Comparison of ENCODE assay signal across 1 cellular context in the genomic region with DNA sequence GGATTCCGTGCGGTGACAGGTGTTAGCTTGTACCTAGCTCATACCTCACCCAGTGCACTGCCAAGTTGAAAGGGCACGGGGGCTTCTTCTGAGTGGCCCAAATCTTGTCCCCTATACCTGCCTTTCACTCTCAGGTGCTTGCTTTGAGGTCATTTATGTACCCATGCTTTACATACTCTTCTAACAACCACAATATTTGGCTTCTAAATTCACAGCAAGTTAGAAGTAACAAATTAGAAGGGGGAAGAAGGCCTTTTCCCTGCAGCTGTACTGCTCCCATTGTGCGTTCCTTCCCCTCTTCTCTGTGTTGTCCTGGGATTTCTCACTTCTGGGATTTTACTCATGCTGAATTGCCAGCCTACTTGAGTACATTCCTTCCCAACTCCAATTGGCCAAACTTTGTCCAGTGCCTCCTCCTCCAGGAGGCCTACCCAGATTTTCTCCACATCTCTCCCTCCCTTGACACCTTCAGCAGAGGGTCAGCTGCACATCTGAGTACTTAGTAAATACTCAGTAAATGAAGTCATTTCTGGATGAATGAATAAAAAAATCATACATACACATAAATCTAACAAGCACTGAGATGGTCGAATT.
A peak's percentile ranks its signal among the peaks of the same experiment; 100 is the strongest.
TF ChIP-seq lines count a peak whose summit lies in the region.

No MANE protein-coding gene starts in this region.

TF ChIP-seq in K562, 482 proteins besides CTCF, POLR2A, EP300 and RAD21 (continued from another document):
- TF ChIP-seq, protein P1, sequence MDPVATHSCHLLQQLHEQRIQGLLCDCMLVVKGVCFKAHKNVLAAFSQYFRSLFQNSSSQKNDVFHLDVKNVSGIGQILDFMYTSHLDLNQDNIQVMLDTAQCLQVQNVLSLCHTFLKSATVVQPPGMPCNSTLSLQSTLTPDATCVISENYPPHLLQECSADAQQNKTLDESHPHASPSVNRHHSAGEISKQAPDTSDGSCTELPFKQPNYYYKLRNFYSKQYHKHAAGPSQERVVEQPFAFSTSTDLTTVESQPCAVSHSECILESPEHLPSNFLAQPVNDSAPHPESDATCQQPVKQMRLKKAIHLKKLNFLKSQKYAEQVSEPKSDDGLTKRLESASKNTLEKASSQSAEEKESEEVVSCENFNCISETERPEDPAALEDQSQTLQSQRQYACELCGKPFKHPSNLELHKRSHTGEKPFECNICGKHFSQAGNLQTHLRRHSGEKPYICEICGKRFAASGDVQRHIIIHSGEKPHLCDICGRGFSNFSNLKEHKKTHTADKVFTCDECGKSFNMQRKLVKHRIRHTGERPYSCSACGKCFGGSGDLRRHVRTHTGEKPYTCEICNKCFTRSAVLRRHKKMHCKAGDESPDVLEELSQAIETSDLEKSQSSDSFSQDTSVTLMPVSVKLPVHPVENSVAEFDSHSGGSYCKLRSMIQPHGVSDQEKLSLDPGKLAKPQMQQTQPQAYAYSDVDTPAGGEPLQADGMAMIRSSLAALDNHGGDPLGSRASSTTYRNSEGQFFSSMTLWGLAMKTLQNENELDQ (CRISPR knock-in tag; IDR thresholded peaks at IDR 0.05; ENCODE audit: borderline replicate concordance): no peak
- TF ChIP-seq BRD9 (IDR thresholded peaks at IDR 0.05; ENCODE audit: low read depth, partially characterized antibody): no peak
- TF ChIP-seq ZEB2 (IDR thresholded peaks at IDR 0.05): no peak
- TF ChIP-seq ZNF41 (CRISPR knock-in tag; conservative IDR thresholded peaks at IDR 0.05): no peak
- TF ChIP-seq OTX1 (CRISPR knock-in tag; IDR thresholded peaks at IDR 0.05): no peak
- TF ChIP-seq BCOR (IDR thresholded peaks at IDR 0.05): peak; percentile 42; the same call in 1 of the 2 replicates
- no peak for TF ChIP-seq SRSF9 (IDR thresholded peaks at IDR 0.05; ENCODE audit: borderline replicate concordance, low read depth, low read length)
- TF ChIP-seq, protein P2, sequence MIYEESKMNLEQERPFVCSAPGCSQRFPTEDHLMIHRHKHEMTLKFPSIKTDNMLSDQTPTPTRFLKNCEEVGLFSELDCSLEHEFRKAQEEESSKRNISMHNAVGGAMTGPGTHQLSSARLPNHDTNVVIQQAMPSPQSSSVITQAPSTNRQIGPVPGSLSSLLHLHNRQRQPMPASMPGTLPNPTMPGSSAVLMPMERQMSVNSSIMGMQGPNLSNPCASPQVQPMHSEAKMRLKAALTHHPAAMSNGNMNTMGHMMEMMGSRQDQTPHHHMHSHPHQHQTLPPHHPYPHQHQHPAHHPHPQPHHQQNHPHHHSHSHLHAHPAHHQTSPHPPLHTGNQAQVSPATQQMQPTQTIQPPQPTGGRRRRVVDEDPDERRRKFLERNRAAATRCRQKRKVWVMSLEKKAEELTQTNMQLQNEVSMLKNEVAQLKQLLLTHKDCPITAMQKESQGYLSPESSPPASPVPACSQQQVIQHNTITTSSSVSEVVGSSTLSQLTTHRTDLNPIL (CRISPR knock-in tag; IDR thresholded peaks at IDR 0.05): no peak
- TF ChIP-seq RBM25 (IDR thresholded peaks at IDR 0.05; ENCODE audit: low read depth, low read length, severe bottlenecking): peak; percentile 5
- TF ChIP-seq ZNF354B (CRISPR knock-in tag; IDR thresholded peaks at IDR 0.05): no peak
- TF ChIP-seq, protein P3, sequence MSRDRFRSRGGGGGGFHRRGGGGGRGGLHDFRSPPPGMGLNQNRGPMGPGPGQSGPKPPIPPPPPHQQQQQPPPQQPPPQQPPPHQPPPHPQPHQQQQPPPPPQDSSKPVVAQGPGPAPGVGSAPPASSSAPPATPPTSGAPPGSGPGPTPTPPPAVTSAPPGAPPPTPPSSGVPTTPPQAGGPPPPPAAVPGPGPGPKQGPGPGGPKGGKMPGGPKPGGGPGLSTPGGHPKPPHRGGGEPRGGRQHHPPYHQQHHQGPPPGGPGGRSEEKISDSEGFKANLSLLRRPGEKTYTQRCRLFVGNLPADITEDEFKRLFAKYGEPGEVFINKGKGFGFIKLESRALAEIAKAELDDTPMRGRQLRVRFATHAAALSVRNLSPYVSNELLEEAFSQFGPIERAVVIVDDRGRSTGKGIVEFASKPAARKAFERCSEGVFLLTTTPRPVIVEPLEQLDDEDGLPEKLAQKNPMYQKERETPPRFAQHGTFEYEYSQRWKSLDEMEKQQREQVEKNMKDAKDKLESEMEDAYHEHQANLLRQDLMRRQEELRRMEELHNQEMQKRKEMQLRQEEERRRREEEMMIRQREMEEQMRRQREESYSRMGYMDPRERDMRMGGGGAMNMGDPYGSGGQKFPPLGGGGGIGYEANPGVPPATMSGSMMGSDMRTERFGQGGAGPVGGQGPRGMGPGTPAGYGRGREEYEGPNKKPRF (IDR thresholded peaks at IDR 0.05; ENCODE audit: low read depth, low read length): no peak
- TF ChIP-seq ZNF263 (CRISPR knock-in tag; IDR thresholded peaks at IDR 0.05; ENCODE audit: borderline replicate concordance): no peak
- TF ChIP-seq, protein P4, sequence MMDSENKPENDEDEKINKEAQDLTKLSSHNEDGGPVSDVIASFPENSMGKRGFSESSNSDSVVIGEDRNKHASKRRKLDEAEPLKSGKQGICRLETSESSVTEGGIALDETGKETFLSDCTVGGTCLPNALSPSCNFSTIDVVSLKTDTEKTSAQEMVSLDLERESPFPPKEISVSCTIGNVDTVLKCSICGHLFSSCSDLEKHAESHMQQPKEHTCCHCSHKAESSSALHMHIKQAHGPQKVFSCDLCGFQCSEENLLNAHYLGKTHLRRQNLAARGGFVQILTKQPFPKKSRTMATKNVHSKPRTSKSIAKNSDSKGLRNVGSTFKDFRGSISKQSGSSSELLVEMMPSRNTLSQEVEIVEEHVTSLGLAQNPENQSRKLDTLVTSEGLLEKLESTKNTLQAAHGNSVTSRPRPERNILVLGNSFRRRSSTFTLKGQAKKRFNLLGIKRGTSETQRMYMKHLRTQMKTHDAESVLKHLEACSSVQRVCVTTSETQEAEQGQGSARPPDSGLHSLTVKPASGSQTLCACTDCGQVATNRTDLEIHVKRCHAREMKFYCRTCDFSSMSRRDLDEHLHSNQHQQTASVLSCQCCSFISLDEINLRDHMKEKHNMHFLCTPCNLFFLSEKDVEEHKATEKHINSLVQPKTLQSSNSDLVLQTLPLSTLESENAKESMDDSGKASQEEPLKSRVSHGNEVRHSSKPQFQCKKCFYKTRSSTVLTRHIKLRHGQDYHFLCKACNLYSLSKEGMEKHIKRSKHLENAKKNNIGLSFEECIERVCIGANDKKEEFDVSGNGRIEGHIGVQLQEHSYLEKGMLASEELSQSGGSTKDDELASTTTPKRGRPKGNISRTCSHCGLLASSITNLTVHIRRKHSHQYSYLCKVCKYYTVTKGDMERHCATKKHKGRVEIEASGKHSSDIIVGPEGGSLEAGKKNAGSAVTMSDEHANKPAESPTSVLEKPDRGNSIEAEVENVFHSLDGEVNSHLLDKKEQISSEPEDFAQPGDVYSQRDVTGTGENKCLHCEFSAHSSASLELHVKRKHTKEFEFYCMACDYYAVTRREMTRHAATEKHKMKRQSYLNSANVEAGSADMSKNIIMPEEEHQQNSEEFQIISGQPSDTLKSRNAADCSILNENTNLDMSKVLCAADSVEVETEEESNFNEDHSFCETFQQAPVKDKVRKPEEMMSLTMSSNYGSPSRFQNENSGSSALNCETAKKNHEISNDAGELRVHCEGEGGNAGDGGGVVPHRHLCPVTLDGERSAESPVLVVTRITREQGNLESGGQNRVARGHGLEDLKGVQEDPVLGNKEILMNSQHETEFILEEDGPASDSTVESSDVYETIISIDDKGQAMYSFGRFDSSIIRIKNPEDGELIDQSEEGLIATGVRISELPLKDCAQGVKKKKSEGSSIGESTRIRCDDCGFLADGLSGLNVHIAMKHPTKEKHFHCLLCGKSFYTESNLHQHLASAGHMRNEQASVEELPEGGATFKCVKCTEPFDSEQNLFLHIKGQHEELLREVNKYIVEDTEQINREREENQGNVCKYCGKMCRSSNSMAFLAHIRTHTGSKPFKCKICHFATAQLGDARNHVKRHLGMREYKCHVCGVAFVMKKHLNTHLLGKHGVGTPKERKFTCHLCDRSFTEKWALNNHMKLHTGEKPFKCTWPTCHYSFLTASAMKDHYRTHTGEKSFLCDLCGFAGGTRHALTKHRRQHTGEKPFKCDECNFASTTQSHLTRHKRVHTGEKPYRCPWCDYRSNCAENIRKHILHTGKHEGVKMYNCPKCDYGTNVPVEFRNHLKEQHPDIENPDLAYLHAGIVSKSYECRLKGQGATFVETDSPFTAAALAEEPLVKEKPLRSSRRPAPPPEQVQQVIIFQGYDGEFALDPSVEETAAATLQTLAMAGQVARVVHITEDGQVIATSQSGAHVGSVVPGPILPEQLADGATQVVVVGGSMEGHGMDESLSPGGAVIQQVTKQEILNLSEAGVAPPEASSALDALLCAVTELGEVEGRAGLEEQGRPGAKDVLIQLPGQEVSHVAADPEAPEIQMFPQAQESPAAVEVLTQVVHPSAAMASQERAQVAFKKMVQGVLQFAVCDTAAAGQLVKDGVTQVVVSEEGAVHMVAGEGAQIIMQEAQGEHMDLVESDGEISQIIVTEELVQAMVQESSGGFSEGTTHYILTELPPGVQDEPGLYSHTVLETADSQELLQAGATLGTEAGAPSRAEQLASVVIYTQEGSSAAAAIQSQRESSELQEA (IDR thresholded peaks at IDR 0.05; ENCODE audit: low read depth): no peak
- no peak for TF ChIP-seq ZSCAN32 (CRISPR knock-in tag; IDR thresholded peaks at IDR 0.05)
- no peak for TF ChIP-seq WHSC1 (IDR thresholded peaks at IDR 0.05; ENCODE audit: low read length)
- no peak for TF ChIP-seq FOXA3 (CRISPR knock-in tag; conservative IDR thresholded peaks at IDR 0.05 in 1 of 2, IDR thresholded peaks at IDR 0.05 in 1 of 2)
- TF ChIP-seq HMG20A (CRISPR knock-in tag; conservative IDR thresholded peaks at IDR 0.05): no peak
- TF ChIP-seq, protein P5, sequence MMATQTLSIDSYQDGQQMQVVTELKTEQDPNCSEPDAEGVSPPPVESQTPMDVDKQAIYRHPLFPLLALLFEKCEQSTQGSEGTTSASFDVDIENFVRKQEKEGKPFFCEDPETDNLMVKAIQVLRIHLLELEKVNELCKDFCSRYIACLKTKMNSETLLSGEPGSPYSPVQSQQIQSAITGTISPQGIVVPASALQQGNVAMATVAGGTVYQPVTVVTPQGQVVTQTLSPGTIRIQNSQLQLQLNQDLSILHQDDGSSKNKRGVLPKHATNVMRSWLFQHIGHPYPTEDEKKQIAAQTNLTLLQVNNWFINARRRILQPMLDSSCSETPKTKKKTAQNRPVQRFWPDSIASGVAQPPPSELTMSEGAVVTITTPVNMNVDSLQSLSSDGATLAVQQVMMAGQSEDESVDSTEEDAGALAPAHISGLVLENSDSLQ (IDR thresholded peaks at IDR 0.05): no peak
